Comparison of ENCODE assay signal across 28 cellular contexts in the genomic region with DNA sequence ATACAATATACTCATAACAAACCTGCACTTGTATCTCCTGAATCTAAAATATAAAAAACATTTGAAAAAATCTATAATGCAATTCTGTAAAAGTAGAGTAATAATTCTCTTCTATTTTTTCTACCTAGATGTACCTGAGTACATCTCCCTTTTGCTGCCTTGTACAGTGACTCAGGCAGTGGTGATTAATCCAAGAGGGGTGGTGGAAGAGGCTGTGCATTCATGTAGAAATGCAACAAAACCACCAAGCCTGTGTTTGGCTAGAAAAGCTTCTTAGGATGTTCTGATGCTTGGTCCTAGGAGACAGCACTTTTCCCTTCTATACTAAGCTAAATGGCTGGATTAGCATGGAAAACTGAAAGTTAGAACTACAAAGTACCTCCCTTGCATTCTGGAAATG.
"Had no signal": no experiment of that assay in that cellular context is flagged by ENCODE, and none has a peak within 500 bp of the region (broad histone marks: within the 10 kb centered on the region; RNA-seq: fewer than 3 reads in every experiment).

No MANE protein-coding gene starts in this region.

- H3K36me3 Mint-ChIP-seq: naive thymus-derived CD4-positive, alpha-beta T cell; neural progenitor cell; stimulated activated memory B cell treated with anti-CD40 and anti-IgM and Interleukin-4, amounts not matched to agents 10 μg/mL and 1 μg/mL and 100 μg/mL, for 72 hours; type B pancreatic cell had no signal

- FAIRE-seq: endothelial cell of umbilical vein, keratinocyte had no signal

- DNase-seq: dermis blood vessel endothelial cell; effector memory CD4-positive, alpha-beta T cell; erythroblast; esophagus squamous epithelium; foreskin melanocyte; hypothalamus; left cardiac atrium; left lung; mammary epithelial cell; mesendoderm; midbrain; naive thymus-derived CD4-positive, alpha-beta T cell; right cardiac atrium; sigmoid colon; spleen; stimulated activated CD4-positive, alpha-beta T cell treated with anti-CD3 and anti-CD28 coated beads, Interleukin-4, amount 100 ng/mL, for 4 hours; stimulated activated naive CD8-positive, alpha-beta T cell treated with anti-CD3 and anti-CD28 coated beads, Interleukin-15, Interleukin-2, amounts not matched to agents 100 U/mL and 50 U/mL, for 24 hours; substantia nigra; testis; tibial artery had no signal

- H3K27ac Mint-ChIP-seq: nephron; neural progenitor cell; stimulated activated memory B cell treated with anti-CD40 and anti-IgM and Interleukin-4, amounts not matched to agents 10 μg/mL and 1 μg/mL and 100 μg/mL, for 72 hours; type B pancreatic cell had no signal

- H3K4me1 Mint-ChIP-seq: neural progenitor cell; stimulated activated memory B cell treated with anti-CD40 and anti-IgM and Interleukin-4, amounts not matched to agents 10 μg/mL and 1 μg/mL and 100 μg/mL, for 72 hours had no signal

- H3K27me3 ChIP-seq: left lung, neural progenitor cell, sigmoid colon, testis had no signal

- H3K36me3 ChIP-seq: esophagus squamous epithelium, left lung, neural progenitor cell, prostate gland, sigmoid colon, spleen, tibial artery had no signal

- H3K9ac ChIP-seq: neural progenitor cell had no signal

- H3K4me3 ChIP-seq: coronary artery, esophagus squamous epithelium, left lung, neural progenitor cell, prostate gland, sigmoid colon, spleen, testis, tibial artery had no signal

- H3K4me3 Mint-ChIP-seq: naive thymus-derived CD4-positive, alpha-beta T cell; nephron; neural progenitor cell; stimulated activated memory B cell treated with anti-CD40 and anti-IgM and Interleukin-4, amounts not matched to agents 10 μg/mL and 1 μg/mL and 100 μg/mL, for 72 hours; type B pancreatic cell had no signal

- H3K4me1 ChIP-seq: esophagus squamous epithelium, left lung, prostate gland, sigmoid colon, spleen, testis, tibial artery had no signal

- H3K27me3 Mint-ChIP-seq: stimulated activated memory B cell treated with anti-CD40 and anti-IgM and Interleukin-4, amounts not matched to agents 10 μg/mL and 1 μg/mL and 100 μg/mL, for 72 hours had no signal

- H3K27ac ChIP-seq: coronary artery, esophagus squamous epithelium, left lung, neural progenitor cell, prostate gland, sigmoid colon, spleen, testis, tibial artery had no signal

- H3K9me3 ChIP-seq: esophagus squamous epithelium, prostate gland, sigmoid colon, testis, tibial artery had no signal

- ATAC-seq: left lung; naive thymus-derived CD4-positive, alpha-beta T cell; right cardiac atrium; stimulated activated memory B cell treated with anti-CD40 and anti-IgM and Interleukin-4, amounts not matched to agents 10 μg/mL and 1 μg/mL and 100 μg/mL, for 72 hours; stimulated activated naive CD8-positive, alpha-beta T cell treated with anti-CD3 and anti-CD28 coated beads, Interleukin-15, Interleukin-2, amounts not matched to agents 100 U/mL and 50 U/mL, for 24 hours had no signal
